ENCODE assay signal across 29 cellular contexts in the genomic region with DNA sequence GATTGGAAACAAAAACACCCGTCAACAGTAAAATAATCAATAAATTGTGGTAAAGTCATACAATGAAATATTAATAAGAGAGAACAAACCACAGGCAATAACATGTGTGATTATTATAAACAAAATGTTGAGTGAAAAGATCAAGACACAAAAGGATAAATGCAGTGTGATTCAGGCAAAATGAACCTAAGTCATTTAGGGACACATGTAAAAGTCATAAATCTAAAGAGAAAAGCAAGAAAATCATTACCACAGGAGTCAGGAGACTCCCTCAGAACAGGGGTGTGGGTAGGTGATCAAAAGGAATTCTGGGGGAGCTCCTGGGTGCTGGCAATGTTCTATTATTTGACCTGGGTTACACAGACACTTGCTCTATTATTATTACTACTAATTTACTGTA. TPM values are rescaled to one million over a fixed set of nuclear protein-coding genes. Genes with fewer than 3 reads are reported as not detected.
DNase-seq lines count a peak whose midpoint lies in the region; ATAC-seq and TF ChIP-seq lines count a peak whose summit lies in the region.
"Had no signal": no experiment of that assay in that cellular context is flagged by ENCODE, and none has a peak within 500 bp of the region (broad histone marks: within the 10 kb centered on the region; RNA-seq: fewer than 3 reads in every experiment).

No MANE protein-coding gene starts in this region.

- ATAC-seq in gastrocnemius medialis, result no peak
- ATAC-seq in left lobe of liver, result no peak
- ATAC-seq in HG02884 (IDR thresholded peaks at IDR 0.05; ENCODE audit: unreplicated experiment), result no peak
- ATAC-seq: activated CD8-positive, alpha-beta memory T cell treated with anti-CD3 and anti-CD28 coated beads, Interleukin-2, amount 10 ng/mL, durations not matched to agents 7 days and 5 days; stimulated activated naive CD8-positive, alpha-beta T cell treated with anti-CD3 and anti-CD28 coated beads, Interleukin-15, Interleukin-2, amounts not matched to agents 100 U/mL and 50 U/mL, for 24 hours; WTC11 had no signal

- peaks cover 0 to 3% of the 10 kb centered on the region in 2 donors for H3K36me3 ChIP-seq in gastrocnemius medialis
- no peaks in the 10 kb centered on the region for H3K36me3 ChIP-seq in SJCRH30
- H3K36me3 ChIP-seq: lower lobe of right lung had no signal

- TF ChIP-seq CTCF in AG04450 (IDR thresholded peaks at IDR 0.05; ENCODE audit: low read depth, low read length) (no peak), glutamatergic neuron (IDR thresholded peaks at IDR 0.05; ENCODE audit: partially characterized antibody, unreplicated experiment) (no peak), gastrocnemius medialis (IDR thresholded peaks at IDR 0.05 in 4 of 5, conservative IDR thresholded peaks at IDR 0.05 in 1 of 5) (no peak)

- H3K4me1 ChIP-seq in gastrocnemius medialis, result peaks cover 8 to 21% of the 10 kb centered on the region in 2 donors
- no peaks in the 10 kb centered on the region for H3K4me1 ChIP-seq in SJCRH30

- H3K27ac Mint-ChIP-seq in glutamatergic neuron (ENCODE audit: unreplicated experiment), result peak overlapping the region; percentile 99
- H3K27ac Mint-ChIP-seq: activated CD8-positive, alpha-beta memory T cell treated with anti-CD3 and anti-CD28 coated beads, Interleukin-2, amount 10 ng/mL, durations not matched to agents 7 days and 5 days; endodermal cell; WTC11 had no signal

- no peaks in the 10 kb centered on the region for H3K36me3 Mint-ChIP-seq in glutamatergic neuron (ENCODE audit: unreplicated experiment)
- H3K36me3 Mint-ChIP-seq: WTC11 had no signal

- peaks cover 11% of the 10 kb centered on the region for H3K9me3 Mint-ChIP-seq in glutamatergic neuron (ENCODE audit: unreplicated experiment)
- H3K9me3 Mint-ChIP-seq: brain, endodermal cell, WTC11 had no signal

- H3K4me3 Mint-ChIP-seq in glutamatergic neuron (ENCODE audit: unreplicated experiment), result peak overlapping the region; percentile 86
- H3K4me3 Mint-ChIP-seq: activated CD8-positive, alpha-beta memory T cell treated with anti-CD3 and anti-CD28 coated beads, Interleukin-2, amount 10 ng/mL, durations not matched to agents 7 days and 5 days; brain; endodermal cell; WTC11 had no signal

- peak overlapping the region; percentile 67 for H3K27ac ChIP-seq in AG04450 (ENCODE audit: low read depth, low read length)
- H3K27ac ChIP-seq in gastrocnemius medialis, result peak overlapping the region in 3 of 4 donors; percentile 34 to 44 (median 41)
- no peak overlapping the region for H3K27ac ChIP-seq in SJCRH30
- H3K27ac ChIP-seq: BLaER1, lower lobe of right lung, PC-9 had no signal

- POLR2A ChIA-PET in AG04450 (lab: Yijun Ruan, JAX), result interaction anchor here (0.6 kb wide), 1 partner anchor 75 kb away, joined by 5 read pairs; no protein-coding TSS in a partner anchor

- DNase-seq in AG04450 (ENCODE audit: low read depth, low spot score) (no peak), amniotic epithelial cell (ENCODE audit: low read depth) (peak; percentile 58), glutamatergic neuron (no peak), gastrocnemius medialis (no peak), left lobe of liver (ENCODE audit: low spot score) (no peak), SJCRH30 (no peak), dedifferentiated amniotic fluid mesenchymal stem cell (ENCODE audit: extremely low spot score) (no peak)
- DNase-seq: activated CD4-positive, alpha-beta T cell treated with anti-CD3 and anti-CD28 coated beads, Interleukin-2, amount 50 U/mL, for 1 hour; activated CD8-positive, alpha-beta memory T cell treated with anti-CD3 and anti-CD28 coated beads, Interleukin-2, amount 10 ng/mL, durations not matched to agents 7 days and 5 days; activated T-cell treated with anti-CD3 and anti-CD28 coated beads, Interleukin-2, amount 50 U/mL, for 48 hours; adrenal gland; DMS79 treated with DMSO at 0.1 percent for 48 hours; endodermal cell; esophagus squamous epithelium; H7; lower lobe of right lung; MG63; NCI-H1105 treated with DMSO at 0.1 percent for 48 hours; NCI-H1930; NCI-H526; NK-92 treated with Interleukin-12 subunit alpha and Interleukin-12 subunit beta, amount 100 ng/mL, for 24 hours; PC-9; Right ventricle myocardium superior; stimulated activated naive CD8-positive, alpha-beta T cell treated with anti-CD3 and anti-CD28 coated beads, Interleukin-15, Interleukin-2, amounts not matched to agents 100 U/mL and 50 U/mL, for 24 hours; T-helper 9 cell had no signal

- H3K9me3 ChIP-seq in AG04450 (ENCODE audit: control insufficient read depth, insufficient read depth, low read length) (no peaks in the 10 kb centered on the region), gastrocnemius medialis (no peaks in the 10 kb centered on the region), SJCRH30 (replicated peaks) (no peaks in the 10 kb centered on the region)
- H3K9me3 ChIP-seq: adrenal gland, esophagus squamous epithelium, lower lobe of right lung, MG63 had no signal

- no peak for TF ChIP-seq POLR2A in gastrocnemius medialis (IDR thresholded peaks at IDR 0.05)

- in situ Hi-C loops in gastrocnemius medialis (cut with MboI; ENCODE audit: low sequenced_read_pairs in 4 of 4), result no loop called here

- H3K4me1 Mint-ChIP-seq in glutamatergic neuron (ENCODE audit: low read depth, unreplicated experiment), result peaks cover 16% of the 10 kb centered on the region
- H3K4me1 Mint-ChIP-seq: activated CD8-positive, alpha-beta memory T cell treated with anti-CD3 and anti-CD28 coated beads, Interleukin-2, amount 10 ng/mL, durations not matched to agents 7 days and 5 days; brain; endodermal cell had no signal

- H3K27me3 ChIP-seq in AG04450 (ENCODE audit: control insufficient read depth, insufficient read depth, low read length) (no peaks in the 10 kb centered on the region), gastrocnemius medialis (no peaks in the 10 kb centered on the region), SJCRH30 (no peaks in the 10 kb centered on the region)
- H3K27me3 ChIP-seq: adrenal gland, BLaER1, esophagus squamous epithelium, MG63 had no signal

- H3K4me3 ChIP-seq in AG04450 (ENCODE audit: low read depth, low read length) (no peak overlapping the region), gastrocnemius medialis (no peak overlapping the region), SJCRH30 (no peak overlapping the region)
- H3K4me3 ChIP-seq: adrenal gland, BLaER1, esophagus squamous epithelium, lower lobe of right lung, MG63, PC-9 had no signal

- intact Hi-C loops in gastrocnemius medialis (cut with DNase I; ENCODE audit: low total_unique reads), result no loop called here

- H3K27me3 Mint-ChIP-seq in glutamatergic neuron (ENCODE audit: unreplicated experiment), result peaks cover 5% of the 10 kb centered on the region
- H3K27me3 Mint-ChIP-seq: activated CD8-positive, alpha-beta memory T cell treated with anti-CD3 and anti-CD28 coated beads, Interleukin-2, amount 10 ng/mL, durations not matched to agents 7 days and 5 days; brain had no signal

- CTCF ChIA-PET in AG04450 (lab: Charles Lee), result interaction anchor here (1.1 kb wide), 1 partner anchor 38 kb away, joined by 3 read pairs; no protein-coding TSS in a partner anchor

RNA-seq across cellular contexts. Expression of a gene that starts 47.9 kb away (rescaled TPM):
- polyA plus RNA-seq in AG04450 (2011; rRNA removed), result 40.3 and 44.9 TPM in 2 replicates
- polyA minus RNA-seq in AG04450 (2011; rRNA and poly(A)+ RNA removed), result 47.5 and 62.1 TPM in 2 replicates
- total RNA-seq in glutamatergic neuron (ENCODE audit: unreplicated experiment), result 66.3 TPM
- 10 to 100 TPM in 2 of 4 donors, 1 to 10 TPM in 2; 7.3 to 16.0 (median 9.4) TPM for total RNA-seq in gastrocnemius medialis
- total RNA-seq in left lobe of liver, result 79.5 TPM
- total RNA-seq in SJCRH30 (2014; rRNA removed; shearing (Covaris generic)), result 29.8 and 35.4 TPM in 2 replicates

RNA-seq across cellular contexts. Expression of a gene that starts 57.3 kb away (rescaled TPM):
- polyA plus RNA-seq in AG04450 (2011; rRNA removed), result 31.7 and 40.0 TPM in 2 replicates
- polyA minus RNA-seq in AG04450 (2011; rRNA and poly(A)+ RNA removed), result 37.0 and 57.9 TPM in 2 replicates
- total RNA-seq in glutamatergic neuron (ENCODE audit: unreplicated experiment) (69.4 TPM), gastrocnemius medialis (10 to 100 TPM; 10.3 to 22.5 (median 14.9) TPM), left lobe of liver (15.0 TPM)
- total RNA-seq in SJCRH30 (2014; rRNA removed; shearing (Covaris generic)), result 29.7 and 31.4 TPM in 2 replicates
